In the genomic region with DNA sequence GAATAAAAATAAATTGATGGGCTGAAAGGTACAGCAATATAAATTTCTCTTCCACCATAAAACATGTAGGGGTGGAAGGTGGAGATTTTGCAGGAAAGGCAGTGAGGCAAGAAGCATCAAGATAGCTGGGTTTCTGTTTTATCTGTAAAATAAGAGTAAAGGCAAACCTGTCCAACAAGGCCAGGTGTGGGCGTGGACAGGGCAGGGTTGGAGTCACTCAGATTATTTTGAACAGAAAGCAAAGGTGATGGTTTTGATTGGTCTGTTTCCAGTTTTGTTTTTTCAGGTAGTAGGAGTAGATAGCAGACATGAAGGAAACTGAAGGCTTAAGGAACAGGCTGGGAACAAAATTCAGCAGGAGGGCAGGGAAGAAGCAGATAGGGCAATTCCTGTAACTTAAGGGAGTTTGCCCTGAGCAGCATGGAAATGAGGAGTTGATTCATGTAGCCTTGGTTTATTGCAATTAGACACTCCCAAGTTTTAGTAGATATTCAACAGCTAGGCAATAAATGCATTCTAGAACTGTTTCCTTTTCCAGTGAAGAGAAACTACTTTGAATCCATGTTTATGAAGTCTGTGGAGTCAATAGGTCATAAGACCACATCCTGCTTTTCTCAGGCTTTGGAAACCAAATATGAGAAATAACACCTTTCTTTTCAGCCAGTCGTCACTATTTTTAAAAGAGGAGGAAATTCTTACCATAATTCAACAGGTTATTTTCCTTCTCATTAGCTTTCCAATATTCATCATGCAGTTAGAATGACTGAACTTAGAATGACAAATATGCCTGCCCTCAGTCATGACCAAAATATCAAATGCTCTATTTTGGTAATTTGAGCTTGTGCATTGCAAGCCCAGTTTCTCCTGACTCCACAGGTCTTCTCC, we compare ENCODE assay signal across 9 cellular contexts. TPM values are rescaled to one million over a fixed set of nuclear protein-coding genes. Genes with fewer than 3 reads are reported as not detected.
A peak's percentile ranks its signal among the peaks of the same experiment; 100 is the strongest.
DNase-seq lines count a peak whose midpoint lies in the region; ATAC-seq and TF ChIP-seq lines count a peak whose summit lies in the region.
"Had no signal": no experiment of that assay in that cellular context is flagged by ENCODE, and none has a peak within 500 bp of the region (broad histone marks: within the 10 kb centered on the region; RNA-seq: fewer than 3 reads in every experiment).

No MANE protein-coding gene starts in this region.

- H3K27ac Mint-ChIP-seq in stimulated activated naive CD8-positive, alpha-beta T cell treated with anti-CD3 and anti-CD28 coated beads, Interleukin-15, Interleukin-2, amounts not matched to agents 100 ng/mL and 50 ng/mL, for 24 hours: peak overlapping the region; percentile 69
- no peak overlapping the region for H3K27ac Mint-ChIP-seq in activated T-cell treated with anti-CD3 and anti-CD28 coated beads, Interleukin-2, amount 50 U/mL, for 72 hours

- TF ChIP-seq CTCF in astrocyte of the spinal cord (IDR thresholded peaks at IDR 0.05; ENCODE audit: low read depth, low read length): no peak

- peak overlapping the region; percentile 15 for H3K4me3 Mint-ChIP-seq in stimulated activated naive CD8-positive, alpha-beta T cell treated with anti-CD3 and anti-CD28 coated beads, Interleukin-15, Interleukin-2, amounts not matched to agents 100 ng/mL and 50 ng/mL, for 24 hours
- H3K4me3 Mint-ChIP-seq in activated T-cell treated with anti-CD3 and anti-CD28 coated beads, Interleukin-2, amount 50 U/mL, for 72 hours: peak overlapping the region in 1 of 2 donors; percentile 0

- ATAC-seq in stimulated activated naive CD8-positive, alpha-beta T cell treated with anti-CD3 and anti-CD28 coated beads, Interleukin-15, Interleukin-2, amounts not matched to agents 100 U/mL and 50 U/mL, for 24 hours: no peak
- ATAC-seq in activated T-cell treated with anti-CD3 and anti-CD28 coated beads, Interleukin-2, amount 50 U/mL, for 72 hours (replicated peaks in 1 of 2): no peak

- H3K9me3 Mint-ChIP-seq in stimulated activated naive CD8-positive, alpha-beta T cell treated with anti-CD3 and anti-CD28 coated beads, Interleukin-15, Interleukin-2, amounts not matched to agents 100 ng/mL and 50 ng/mL, for 24 hours: no peaks in the 10 kb centered on the region
- peaks cover 0 to 4% of the 10 kb centered on the region in 2 donors for H3K9me3 Mint-ChIP-seq in activated T-cell treated with anti-CD3 and anti-CD28 coated beads, Interleukin-2, amount 50 U/mL, for 72 hours

- H3K36me3 Mint-ChIP-seq in stimulated activated naive CD8-positive, alpha-beta T cell treated with anti-CD3 and anti-CD28 coated beads, Interleukin-15, Interleukin-2, amounts not matched to agents 100 ng/mL and 50 ng/mL, for 24 hours (ENCODE audit: low read depth): no peaks in the 10 kb centered on the region
- H3K36me3 Mint-ChIP-seq in activated T-cell treated with anti-CD3 and anti-CD28 coated beads, Interleukin-2, amount 50 U/mL, for 72 hours (ENCODE audit: insufficient read depth in 2 of 2): no peaks in the 10 kb centered on the region

- H3K27me3 Mint-ChIP-seq in stimulated activated naive CD8-positive, alpha-beta T cell treated with anti-CD3 and anti-CD28 coated beads, Interleukin-15, Interleukin-2, amounts not matched to agents 100 ng/mL and 50 ng/mL, for 24 hours: no peaks in the 10 kb centered on the region
- H3K27me3 Mint-ChIP-seq in activated T-cell treated with anti-CD3 and anti-CD28 coated beads, Interleukin-2, amount 50 U/mL, for 72 hours (ENCODE audit: low read depth): no peaks in the 10 kb centered on the region

- in situ Hi-C loops in astrocyte of the spinal cord (cut with HindIII; ENCODE audit: low sequenced_read_pairs): no loop called here

- DNase-seq in stimulated activated naive CD8-positive, alpha-beta T cell treated with anti-CD3 and anti-CD28 coated beads, Interleukin-15, Interleukin-2, amounts not matched to agents 100 U/mL and 50 U/mL, for 24 hours: no peak
- DNase-seq in astrocyte of the spinal cord (ENCODE audit: low read depth, low spot score) (peak; percentile 66), lung microvascular endothelial cell (ENCODE audit: low read depth in 2 of 2) (peak; percentile 85 to 95), GF-D8 (lab: John Stamatoyannopoulos, UW) (no peak), ecto neural progenitor cell (ENCODE audit: low spot score) (no peak)
- DNase-seq in effector CD8-positive, alpha-beta T cell (lab: John Stamatoyannopoulos, UW): no peak
- DNase-seq in activated T-cell treated with anti-CD3 and anti-CD28 coated beads, Interleukin-2, amount 50 U/mL, for 72 hours: no peak
- DNase-seq: activated CD8-positive, alpha-beta memory T cell treated with anti-CD3 and anti-CD28 coated beads, Interleukin-2, amount 50 U/mL, for 4 hours had no signal

- peaks cover 48% of the 10 kb centered on the region for H3K4me1 Mint-ChIP-seq in stimulated activated naive CD8-positive, alpha-beta T cell treated with anti-CD3 and anti-CD28 coated beads, Interleukin-15, Interleukin-2, amounts not matched to agents 100 ng/mL and 50 ng/mL, for 24 hours (ENCODE audit: low read depth)
- peaks cover 54% of the 10 kb centered on the region for H3K4me1 Mint-ChIP-seq in activated T-cell treated with anti-CD3 and anti-CD28 coated beads, Interleukin-2, amount 50 U/mL, for 72 hours (ENCODE audit: low read depth)

- no peak overlapping the region for H3K4me3 ChIP-seq in astrocyte of the spinal cord (ENCODE audit: low read depth, low read length)

RNA-seq across cellular contexts. Expression of gene CD55, which starts 38.7 kb away (rescaled TPM):
- total RNA-seq in lung microvascular endothelial cell: 62.5 and 105 TPM in 2 replicates
- 100 to 1,000 TPM; 137 to 147 TPM for total RNA-seq in activated T-cell treated with anti-CD3 and anti-CD28 coated beads, Interleukin-2, amount 50 U/mL, for 72 hours

Comparison
In these comparisons a context has a peak if more than half of its experiments do, and no peak if none do; other contexts are left out.
1. DNase-seq: peak in astrocyte of the spinal cord (single experiment) and lung microvascular endothelial cell (2 of 2); none in stimulated activated naive CD8-positive, alpha-beta T cell treated with anti-CD3 and anti-CD28 coated beads, Interleukin-15, Interleukin-2, amounts not matched to agents 100 U/mL and 50 U/mL, for 24 hours (single experiment), effector CD8-positive, alpha-beta T cell (single experiment), GF-D8 (single experiment), ecto neural progenitor cell (single experiment) and activated T-cell treated with anti-CD3 and anti-CD28 coated beads, Interleukin-2, amount 50 U/mL, for 72 hours (0 of 2).